Comparison of ENCODE assay signal across 8 cellular contexts in the genomic region with DNA sequence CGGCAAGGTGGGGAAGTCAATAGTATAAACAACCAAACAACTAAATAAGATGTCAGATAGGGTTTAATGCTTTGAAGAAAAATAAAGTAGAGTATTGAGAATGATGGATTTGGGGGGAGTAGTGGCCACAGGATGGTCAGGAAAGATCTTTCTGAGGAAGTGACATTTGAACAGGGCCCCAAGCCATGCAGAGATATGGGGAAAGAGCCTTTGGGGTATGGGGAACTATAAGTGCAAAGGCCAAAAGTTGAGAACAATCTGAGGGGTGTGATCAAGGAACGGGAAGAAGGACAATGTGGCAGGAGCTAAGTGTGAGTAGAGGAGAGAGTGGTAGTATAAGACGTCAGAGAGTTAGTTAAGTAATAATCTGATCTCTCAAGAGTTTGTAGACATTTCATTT. TPM values are rescaled to one million over a fixed set of nuclear protein-coding genes. Genes with fewer than 3 reads are reported as not detected.
DNase-seq lines count a peak whose midpoint lies in the region; ATAC-seq, FAIRE-seq and TF ChIP-seq lines count a peak whose summit lies in the region.

No MANE protein-coding gene starts in this region.

- no peak for TF ChIP-seq POLR2A in NB4 (IDR thresholded peaks at IDR 0.05; ENCODE audit: extremely low read depth, insufficient read length)
- TF ChIP-seq POLR2A in vagina (IDR thresholded peaks at IDR 0.05) = no peak

- H2AFZ ChIP-seq in DND-41 (ENCODE audit: low read depth, low read length) = no peak overlapping the region

- intact Hi-C loops in left colon (cut with DNase I, micrococcal nuclease) (no loop called here), vagina (cut with DNase I) (no loop called here)

- no peaks in the 10 kb centered on the region for H4K20me1 ChIP-seq in DND-41 (ENCODE audit: insufficient read depth, low read length)

- DNase-seq in DND-41 (no peak), NB4 (ENCODE audit: low read depth) (peak; percentile 54), bronchial epithelial cell (ENCODE audit: low read depth) (no peak), neural crest cell (ENCODE audit: low read depth, low spot score) (no peak), left colon (no peak), vagina (ENCODE audit: extremely low spot score in 2 of 2) (no peak)
- no peak for DNase-seq in effector CD4-positive, alpha-beta T cell

- H3K4me3 ChIP-seq in DND-41 (ENCODE audit: low read depth in 1 of 2, low read length in 2 of 2) = peak overlapping the region; percentile 73 to 84; a peak in 3 of 4 replicates
- H3K4me3 ChIP-seq in NB4 (ENCODE audit: low read depth, low read length) = peak overlapping the region; percentile 73
- H3K4me3 ChIP-seq in bronchial epithelial cell (ENCODE audit: low read depth, low read length) = peak overlapping the region; percentile 70
- H3K4me3 ChIP-seq in vagina = peak overlapping the region in 1 of 2 donors; percentile 90

- peaks cover 5% of the 10 kb centered on the region for H3K36me3 Mint-ChIP-seq in neural crest cell (ENCODE audit: low read depth)

- no peaks in the 10 kb centered on the region for H3K27me3 Mint-ChIP-seq in neural crest cell (ENCODE audit: low read depth)

- H3K9me3 Mint-ChIP-seq in neural crest cell = no peaks in the 10 kb centered on the region

- TF ChIP-seq CTCF in DND-41 (IDR thresholded peaks at IDR 0.05; ENCODE audit: borderline replicate concordance, extremely low read depth, low read length, poor library complexity, severe bottlenecking) = no peak
- no peak for TF ChIP-seq CTCF in NB4 (IDR thresholded peaks at IDR 0.05; ENCODE audit: low read depth, low read length)
- TF ChIP-seq CTCF in bronchial epithelial cell (IDR thresholded peaks at IDR 0.05; ENCODE audit: insufficient read depth, low read length, severe bottlenecking) = no peak
- no peak for TF ChIP-seq CTCF in neural crest cell (conservative IDR thresholded peaks at IDR 0.05)
- no peak for TF ChIP-seq CTCF in vagina (IDR thresholded peaks at IDR 0.05)

- peaks cover 52% of the 10 kb centered on the region for H3K79me2 ChIP-seq in DND-41 (ENCODE audit: insufficient read depth, low read length)

- H3K27me3 ChIP-seq in DND-41 (ENCODE audit: insufficient read depth, low read length, poor library complexity) (no peaks in the 10 kb centered on the region), bronchial epithelial cell (ENCODE audit: control insufficient read depth, insufficient read depth, low read length) (no peaks in the 10 kb centered on the region), vagina (no peaks in the 10 kb centered on the region)

- H3K27ac Mint-ChIP-seq in neural crest cell (ENCODE audit: unreplicated experiment) = no peak overlapping the region

- H3K4me3 Mint-ChIP-seq in neural crest cell = peak overlapping the region; percentile 93

- no peak overlapping the region for H3K27ac ChIP-seq in DND-41 (ENCODE audit: low read length)
- no peak overlapping the region for H3K27ac ChIP-seq in vagina

- FAIRE-seq in bronchial epithelial cell (lab: Jason Lieb, UNC) = no peak

- ATAC-seq in DND-41 (ENCODE audit: insufficient read depth, low read depth) = no peak
- no peak for ATAC-seq in left colon
- no peak for ATAC-seq in HG02798 (IDR thresholded peaks at IDR 0.05; ENCODE audit: poor library complexity, unreplicated experiment)

- peaks cover 33% of the 10 kb centered on the region for H3K4me1 ChIP-seq in DND-41 (ENCODE audit: insufficient read depth, low read length)
- H3K4me1 ChIP-seq in vagina = peaks cover 20% of the 10 kb centered on the region

- peak overlapping the region; percentile 84 for H3K9ac ChIP-seq in DND-41 (ENCODE audit: low read depth, low read length)

- H3K4me1 Mint-ChIP-seq in neural crest cell = peaks cover 27% of the 10 kb centered on the region

- H3K36me3 ChIP-seq in DND-41 (ENCODE audit: insufficient read depth, low read length) (peaks cover 38% of the 10 kb centered on the region), bronchial epithelial cell (ENCODE audit: control insufficient read depth, insufficient read depth, low read length) (peaks cover 11% of the 10 kb centered on the region), vagina (peaks cover 0 to 19% of the 10 kb centered on the region in 2 donors)

- H3K9me3 ChIP-seq in DND-41 (ENCODE audit: insufficient read depth, low read length, severe bottlenecking) = no peaks in the 10 kb centered on the region
- no peaks in the 10 kb centered on the region for H3K9me3 ChIP-seq in vagina

- peak overlapping the region; percentile 91 for H3K4me2 ChIP-seq in DND-41 (ENCODE audit: insufficient read depth, low read length)

RNA-seq across cellular contexts. Expression of gene MRPS35, which starts 1.3 kb away (rescaled TPM):
- total RNA-seq in bronchial epithelial cell = 57.2 and 69.8 TPM in 2 replicates
- total RNA-seq in neural crest cell = 35.4 and 36.7 TPM in 2 replicates
- 10 to 100 TPM; 59.1 to 72.2 TPM for total RNA-seq in left colon
- total RNA-seq in vagina = 25.3 TPM

RNA-seq across cellular contexts. Expression of gene REP15, which starts 15.7 kb away (rescaled TPM):
- total RNA-seq in bronchial epithelial cell (0.51 and 0.53 TPM in 2 replicates), neural crest cell (1.3 and 1.5 TPM in 2 replicates), left colon (10 to 100 TPM; 53.9 to 59.1 TPM), vagina (not detected)

Comparison
In these comparisons a context has a peak if more than half of its experiments do, and no peak if none do; other contexts are left out.
1. RNA of gene REP15, which starts 15.7 kb away (total RNA-seq): 53.9 to 59.1 TPM in left colon; 1.3 to 1.5 TPM in neural crest cell, 0.51 to 0.53 TPM in bronchial epithelial cell and not detected in vagina (single experiment); every median in the first group is over 10 times any median in the second.